Comparison of ENCODE assay signal across 20 cellular contexts in the genomic region with DNA sequence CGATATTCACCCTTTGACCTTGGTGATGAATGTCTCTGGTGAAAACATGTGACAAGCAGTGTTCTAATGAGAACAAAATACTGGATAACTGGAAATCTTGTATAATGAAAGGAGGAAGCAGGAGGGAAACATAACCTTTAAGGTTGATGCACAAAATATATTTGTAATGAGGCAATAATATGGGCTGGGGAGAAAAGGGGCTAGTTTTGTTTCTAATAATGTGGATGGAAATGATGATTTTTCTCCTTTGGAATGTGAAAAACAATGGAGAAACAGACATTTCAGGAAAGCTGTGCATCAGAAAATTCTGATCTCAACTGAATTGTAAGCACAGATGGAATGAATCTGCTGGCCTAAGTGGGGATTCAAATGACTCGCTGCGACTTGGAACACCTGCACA.
DNase-seq lines count a peak whose midpoint lies in the region; FAIRE-seq and TF ChIP-seq lines count a peak whose summit lies in the region.
"Had no signal": no experiment of that assay in that cellular context is flagged by ENCODE, and none has a peak within 500 bp of the region (broad histone marks: within the 10 kb centered on the region; RNA-seq: fewer than 3 reads in every experiment).

No MANE protein-coding gene starts in this region.

- TF ChIP-seq CTCF in brain (conservative IDR thresholded peaks at IDR 0.05) (no peak), endothelial cell of umbilical vein (IDR thresholded peaks at IDR 0.05; ENCODE audit: extremely low read depth in 1 of 2, insufficient read depth in 1 of 2, low read depth in 1 of 2, low read length in 2 of 2) (no peak), mesothelial cell of epicardium (IDR thresholded peaks at IDR 0.05; ENCODE audit: unreplicated experiment) (no peak), A673 (conservative IDR thresholded peaks at IDR 0.05; ENCODE audit: low read depth, low read length) (no peak)

- H4K20me1 ChIP-seq in endothelial cell of umbilical vein (replicated peaks; ENCODE audit: control insufficient read depth, extremely low read depth, insufficient read depth, low read length): no peaks in the 10 kb centered on the region
- H4K20me1 ChIP-seq: BLaER1 had no signal

- POLR2A ChIA-PET in endothelial cell of umbilical vein (lab: Charles Lee): no interaction called here
- POLR2A ChIA-PET in A673 (lab: Charles Lee; ENCODE audit: low non-redundant PET): no interaction called here

- no peak for TF ChIP-seq POLR2A in endothelial cell of umbilical vein (IDR thresholded peaks at IDR 0.05; ENCODE audit: low read depth, low read length)

- H3K4me1 ChIP-seq in endothelial cell of umbilical vein (ENCODE audit: control insufficient read depth, extremely low read depth, insufficient read depth, low read length) (peaks cover 16% of the 10 kb centered on the region), A673 (ENCODE audit: insufficient read depth, low read length, poor library complexity, severe bottlenecking) (no peaks in the 10 kb centered on the region)
- H3K4me1 ChIP-seq: BLaER1, HAP-1 had no signal

- H3K9ac ChIP-seq in endothelial cell of umbilical vein (replicated peaks; ENCODE audit: extremely low read depth, insufficient read depth, low read length): no peak overlapping the region
- H3K9ac ChIP-seq: BLaER1 had no signal

- no peak overlapping the region for H3K4me2 ChIP-seq in endothelial cell of umbilical vein (ENCODE audit: insufficient read depth, low read length)
- H3K4me2 ChIP-seq: BLaER1 had no signal

- H2AFZ ChIP-seq in endothelial cell of umbilical vein (ENCODE audit: low read depth, low read length): no peak overlapping the region

- intact Hi-C loops in endothelial cell of umbilical vein (cut with micrococcal nuclease): no loop called here
- intact Hi-C loops in A673 (cut with micrococcal nuclease; ENCODE audit: unreplicated experiment): no loop called here

- no peaks in the 10 kb centered on the region for H3K27me3 ChIP-seq in endothelial cell of umbilical vein (ENCODE audit: control insufficient read depth in 2 of 2, insufficient read depth in 2 of 2, low read length in 2 of 2)
- H3K27me3 ChIP-seq in A673 (replicated peaks; ENCODE audit: insufficient read depth, low read depth, low read length, poor library complexity): peaks cover 29% of the 10 kb centered on the region
- H3K27me3 ChIP-seq: BLaER1 had no signal

- DNase-seq in endothelial cell of umbilical vein (ENCODE audit: low read depth, low spot score) (peak; percentile 64), mesothelial cell of epicardium (ENCODE audit: low spot score in 2 of 2, unreplicated experiment in 2 of 2) (no peak), SIG-M5 (lab: John Stamatoyannopoulos, UW) (no peak), A673 (ENCODE audit: low spot score) (no peak), frontal cortex (ENCODE audit: low spot score in 2 of 2) (no peak)
- DNase-seq: Caco-2; CD4-positive, CD25-positive, alpha-beta regulatory T cell; CD8-positive, alpha-beta T cell; DMS153; DND-41; GOT3; HFFc6 had no signal

- peaks cover 7% of the 10 kb centered on the region for H3K27me3 Mint-ChIP-seq in brain
- H3K27me3 Mint-ChIP-seq in mesothelial cell of epicardium (ENCODE audit: low read depth): no peaks in the 10 kb centered on the region
- H3K27me3 Mint-ChIP-seq: B cell had no signal

- no peaks in the 10 kb centered on the region for H3K9me3 ChIP-seq in endothelial cell of umbilical vein (replicated peaks; ENCODE audit: control insufficient read depth, insufficient read depth, low read length)
- H3K9me3 ChIP-seq in A673 (ENCODE audit: low read depth, low read length, poor library complexity, severe bottlenecking): no peaks in the 10 kb centered on the region
- H3K9me3 ChIP-seq: BLaER1, Caco-2, HAP-1 had no signal

- no peaks in the 10 kb centered on the region for H3K9me1 ChIP-seq in endothelial cell of umbilical vein (replicated peaks; ENCODE audit: control insufficient read depth, extremely low read depth, insufficient read depth, low read length)

- CTCF ChIA-PET in endothelial cell of umbilical vein (lab: Charles Lee) (interaction anchor here (1.3 to 2.5 kb wide), 2 partner anchors 12 to 89 kb away, joined by 4 to 7 read pairs; no protein-coding TSS in a partner anchor), A673 (lab: Charles Lee) (no interaction called here)

- H3K36me3 ChIP-seq in endothelial cell of umbilical vein (ENCODE audit: control insufficient read depth in 2 of 2, extremely low read depth in 1 of 2, insufficient read depth in 2 of 2, low read length in 2 of 2) (no peaks in the 10 kb centered on the region), A673 (ENCODE audit: insufficient read depth, low read length, poor library complexity, severe bottlenecking) (no peaks in the 10 kb centered on the region)
- H3K36me3 ChIP-seq: BLaER1, HAP-1 had no signal

- H3K36me3 Mint-ChIP-seq in brain (no peaks in the 10 kb centered on the region), mesothelial cell of epicardium (peaks cover 8% of the 10 kb centered on the region)
- H3K36me3 Mint-ChIP-seq: CD4-positive, CD25-positive, alpha-beta regulatory T cell; CD8-positive, alpha-beta T cell had no signal

- H3K4me1 Mint-ChIP-seq in brain (peaks cover 48% of the 10 kb centered on the region), mesothelial cell of epicardium (peaks cover 65% of the 10 kb centered on the region)
- H3K4me1 Mint-ChIP-seq: CD4-positive, CD25-positive, alpha-beta regulatory T cell had no signal

- H3K27ac Mint-ChIP-seq in brain: peak overlapping the region in 3 of 5 experiments; percentile 47 to 90 (median 54)
- peak overlapping the region; percentile 98 for H3K27ac Mint-ChIP-seq in mesothelial cell of epicardium
- H3K27ac Mint-ChIP-seq: B cell; CD4-positive, CD25-positive, alpha-beta regulatory T cell; CD8-positive, alpha-beta T cell; HFFc6 had no signal

- H3K4me3 ChIP-seq in endothelial cell of umbilical vein (replicated peaks in 1 of 3; ENCODE audit: insufficient read depth in 1 of 3, low read depth in 1 of 3, low read length in 3 of 3): no peak overlapping the region
- H3K4me3 ChIP-seq in A673 (ENCODE audit: low read depth, low read length, poor library complexity, severe bottlenecking): no peak overlapping the region
- H3K4me3 ChIP-seq: BLaER1, HAP-1 had no signal

- H3K9me3 Mint-ChIP-seq in brain: no peaks in the 10 kb centered on the region
- peaks cover 7% of the 10 kb centered on the region for H3K9me3 Mint-ChIP-seq in mesothelial cell of epicardium
- H3K9me3 Mint-ChIP-seq: CD8-positive, alpha-beta T cell had no signal

- FAIRE-seq in endothelial cell of umbilical vein (lab: Jason Lieb, UNC): peak; percentile 38
- no peak for FAIRE-seq in frontal cortex (lab: Jason Lieb, UNC)
- FAIRE-seq: G401.6, GM12892, H54 had no signal

- H3K27ac ChIP-seq in endothelial cell of umbilical vein (ENCODE audit: insufficient read depth, low read depth, low read length) (peak overlapping the region; percentile 33), A673 (ENCODE audit: low read depth, low read length, poor library complexity, severe bottlenecking) (no peak overlapping the region)
- H3K27ac ChIP-seq: BLaER1, C4-2B had no signal

- dilution Hi-C loops in endothelial cell of umbilical vein (cut with MboI; ENCODE audit: extremely low pct_ligation_motif_present, low sequenced_read_pairs): no loop called here

- peak overlapping the region in 1 of 5 experiments; percentile 9 for H3K4me3 Mint-ChIP-seq in brain
- H3K4me3 Mint-ChIP-seq in mesothelial cell of epicardium: no peak overlapping the region
- H3K4me3 Mint-ChIP-seq: B cell; CD4-positive, CD25-positive, alpha-beta regulatory T cell; CD8-positive, alpha-beta T cell; HFFc6 had no signal

- BruUV-seq in endothelial cell of umbilical vein (replicated peaks; lab: Mats Ljungman, UMichigan) (no TSS peak), A673 (replicated peaks; lab: Mats Ljungman, UMichigan) (no TSS peak)

- no peaks in the 10 kb centered on the region for H3K79me2 ChIP-seq in endothelial cell of umbilical vein (ENCODE audit: control insufficient read depth, insufficient read depth, low read length)

TF ChIP-seq in endothelial cell of umbilical vein, 7 proteins besides CTCF, POLR2A, EP300 and RAD21:
- TF ChIP-seq JUN (IDR thresholded peaks at IDR 0.05; ENCODE audit: borderline replicate concordance, insufficient read depth, insufficient read length, low read depth) (peak; percentile 29), POLR2AphosphoS5 (IDR thresholded peaks at IDR 0.05; ENCODE audit: insufficient read depth, low read depth, low read length) (no peak)
